1 cellular context compared by ENCODE assay signal in genomic region chr3:99620077-99620476, GRCh38.
TF ChIP-seq lines count a peak whose summit lies in the region.

No MANE protein-coding gene starts in this region.

TF ChIP-seq in IMR-90, 13 proteins besides CTCF, POLR2A, EP300 and RAD21:
- no peak for TF ChIP-seq ELK1 (IDR thresholded peaks at IDR 0.05; ENCODE audit: borderline replicate concordance, low read depth, low read length)
- no peak for TF ChIP-seq CEBPB (IDR thresholded peaks at IDR 0.05; ENCODE audit: low read depth, low read length)
- TF ChIP-seq, protein P1, sequence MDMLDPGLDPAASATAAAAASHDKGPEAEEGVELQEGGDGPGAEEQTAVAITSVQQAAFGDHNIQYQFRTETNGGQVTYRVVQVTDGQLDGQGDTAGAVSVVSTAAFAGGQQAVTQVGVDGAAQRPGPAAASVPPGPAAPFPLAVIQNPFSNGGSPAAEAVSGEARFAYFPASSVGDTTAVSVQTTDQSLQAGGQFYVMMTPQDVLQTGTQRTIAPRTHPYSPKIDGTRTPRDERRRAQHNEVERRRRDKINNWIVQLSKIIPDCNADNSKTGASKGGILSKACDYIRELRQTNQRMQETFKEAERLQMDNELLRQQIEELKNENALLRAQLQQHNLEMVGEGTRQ (IDR thresholded peaks at IDR 0.05; ENCODE audit: low read depth, low read length) = no peak
- no peak for TF ChIP-seq CHD1 (IDR thresholded peaks at IDR 0.05; ENCODE audit: low read depth, low read length)
- no peak for TF ChIP-seq MXI1 (IDR thresholded peaks at IDR 0.05; ENCODE audit: borderline replicate concordance, low read depth, low read length)
- no peak for TF ChIP-seq FOS (IDR thresholded peaks at IDR 0.05; ENCODE audit: low read depth, low read length)
